16 cellular contexts compared by ENCODE assay signal in genomic region chr12:54299515-54300266, GRCh38. TPM values are rescaled to one million over a fixed set of nuclear protein-coding genes. Genes with fewer than 3 reads are reported as not detected.
DNase-seq lines count a peak whose midpoint lies in the region; ATAC-seq and TF ChIP-seq lines count a peak whose summit lies in the region.
"Had no signal": no experiment of that assay in that cellular context is flagged by ENCODE, and none has a peak within 500 bp of the region (broad histone marks: within the 10 kb centered on the region; RNA-seq: fewer than 3 reads in every experiment).

No MANE protein-coding gene starts in this region.

- CTCF ChIA-PET in mammary epithelial cell (lab: Charles Lee; ENCODE audit: low non-redundant PET): interaction anchor here (1.6 kb wide), 1 partner anchor 25 kb away, joined by 10 read pairs; the partner anchor contains the start of gene COPZ1

- no peaks in the 10 kb centered on the region for H3K9me3 Mint-ChIP-seq in stimulated activated naive CD8-positive, alpha-beta T cell treated with anti-CD3 and anti-CD28 coated beads, Interleukin-15, Interleukin-2, amounts not matched to agents 100 ng/mL and 50 ng/mL, for 24 hours

- H3K27ac Mint-ChIP-seq in stimulated activated naive CD8-positive, alpha-beta T cell treated with anti-CD3 and anti-CD28 coated beads, Interleukin-15, Interleukin-2, amounts not matched to agents 100 ng/mL and 50 ng/mL, for 24 hours: no peak overlapping the region

- peak overlapping the region; percentile 17 for H3K4me2 ChIP-seq in mammary epithelial cell (ENCODE audit: insufficient read depth, low read depth, low read length)

- no peaks in the 10 kb centered on the region for H4K20me1 ChIP-seq in mammary epithelial cell (ENCODE audit: insufficient read depth, low read length)

- no peak for TF ChIP-seq CTCF in mammary epithelial cell (conservative IDR thresholded peaks at IDR 0.05 in 1 of 2, IDR thresholded peaks at IDR 0.05 in 1 of 2; ENCODE audit: extremely low read depth in 1 of 2, insufficient read depth in 1 of 2, low read depth in 1 of 2, low read length in 2 of 2)
- TF ChIP-seq CTCF in upper lobe of right lung (IDR thresholded peaks at IDR 0.05): no peak
- no peak for TF ChIP-seq CTCF in tibial artery (IDR thresholded peaks at IDR 0.05)

- no TSS peak for BruUV-seq in mammary epithelial cell (replicated peaks; lab: Mats Ljungman, UMichigan)

- no peak overlapping the region for H3K4me3 ChIP-seq in mammary epithelial cell (replicated peaks in 1 of 3; ENCODE audit: insufficient read depth in 1 of 3, low read depth in 2 of 3, low read length in 3 of 3)
- H3K4me3 ChIP-seq in upper lobe of right lung: peak overlapping the region; percentile 21
- H3K4me3 ChIP-seq in tibial artery: no peak overlapping the region

- H3K36me3 ChIP-seq in mammary epithelial cell (ENCODE audit: insufficient read depth, low read length) (no peaks in the 10 kb centered on the region), upper lobe of right lung (no peaks in the 10 kb centered on the region), tibial artery (no peaks in the 10 kb centered on the region)
- H3K36me3 ChIP-seq: left ventricle myocardium inferior, tibial nerve had no signal

- no peaks in the 10 kb centered on the region for H3K36me3 Mint-ChIP-seq in stimulated activated naive CD8-positive, alpha-beta T cell treated with anti-CD3 and anti-CD28 coated beads, Interleukin-15, Interleukin-2, amounts not matched to agents 100 ng/mL and 50 ng/mL, for 24 hours (ENCODE audit: low read depth)

- peaks cover 34% of the 10 kb centered on the region for H3K4me1 Mint-ChIP-seq in stimulated activated naive CD8-positive, alpha-beta T cell treated with anti-CD3 and anti-CD28 coated beads, Interleukin-15, Interleukin-2, amounts not matched to agents 100 ng/mL and 50 ng/mL, for 24 hours (ENCODE audit: low read depth)

- H3K27ac ChIP-seq in mammary epithelial cell (ENCODE audit: insufficient read depth, low read depth, low read length) (no peak overlapping the region), upper lobe of right lung (no peak overlapping the region), tibial artery (no peak overlapping the region)
- H3K27ac ChIP-seq: left ventricle myocardium inferior, tibial nerve had no signal

- H3K79me2 ChIP-seq in mammary epithelial cell (ENCODE audit: insufficient read depth, low read length): no peaks in the 10 kb centered on the region

- in situ Hi-C loops in mammary epithelial cell (cut with MboI; ENCODE audit: low sequenced_read_pairs in 2 of 2): loop anchor here in 1 of 2 donors (5.0 kb wide), 1 partner anchor 63 kb away; the partner anchor contains the start of gene GPR84

- H3K27me3 ChIP-seq in mammary epithelial cell (ENCODE audit: insufficient read depth, low read length) (no peaks in the 10 kb centered on the region), upper lobe of right lung (no peaks in the 10 kb centered on the region), tibial artery (peaks cover 0 to 22% of the 10 kb centered on the region in 2 donors)

- DNase-seq in stimulated activated naive CD8-positive, alpha-beta T cell treated with anti-CD3 and anti-CD28 coated beads, Interleukin-15, Interleukin-2, amounts not matched to agents 100 U/mL and 50 U/mL, for 24 hours: no peak
- no peak for DNase-seq in mammary epithelial cell
- DNase-seq in mesenteric fat pad (ENCODE audit: low spot score): peak; percentile 9
- DNase-seq in upper lobe of right lung: no peak
- no peak for DNase-seq in tibial artery
- no peak for DNase-seq in activated naive CD4-positive, alpha-beta T cell treated with Interleukin-2 at 50 U/mL for 16 hours
- DNase-seq: caudate nucleus, left ventricle myocardium inferior, NCI-H1436 treated with DMSO at 0.1 percent for 48 hours, NCI-H526 treated with DMSO at 0.1 percent for 48 hours had no signal

- intact Hi-C loops in mammary epithelial cell (cut with micrococcal nuclease) (no loop called here), upper lobe of right lung (cut with DNase I) (no loop called here), tibial artery (cut with DNase I; ENCODE audit: low total_unique reads) (no loop called here)

- 49% methylated on average over 8 of the region's 8 CpGs for WGBS in mammary epithelial cell (ENCODE audit: low coverage, missing lambda C conversion rate)

- no peak overlapping the region for H2AFZ ChIP-seq in mammary epithelial cell (ENCODE audit: low read depth, low read length)

- dilution Hi-C loops in mammary epithelial cell (cut with HindIII; ENCODE audit: low sequenced_read_pairs): no loop called here

- peaks cover 40% of the 10 kb centered on the region for H3K4me1 ChIP-seq in mammary epithelial cell (ENCODE audit: insufficient read depth, low read length)
- peaks cover 23% of the 10 kb centered on the region for H3K4me1 ChIP-seq in upper lobe of right lung
- peaks cover 0 to 19% (median 14%) of the 10 kb centered on the region in 4 donors for H3K4me1 ChIP-seq in tibial artery

- peak overlapping the region; percentile 26 for H3K4me3 Mint-ChIP-seq in stimulated activated naive CD8-positive, alpha-beta T cell treated with anti-CD3 and anti-CD28 coated beads, Interleukin-15, Interleukin-2, amounts not matched to agents 100 ng/mL and 50 ng/mL, for 24 hours

- ATAC-seq in stimulated activated naive CD8-positive, alpha-beta T cell treated with anti-CD3 and anti-CD28 coated beads, Interleukin-15, Interleukin-2, amounts not matched to agents 100 U/mL and 50 U/mL, for 24 hours: no peak
- no peak for ATAC-seq in upper lobe of right lung
- ATAC-seq in GM18907 (IDR thresholded peaks at IDR 0.05; ENCODE audit: unreplicated experiment): no peak
- ATAC-seq: Right ventricle myocardium inferior had no signal

- no peak overlapping the region for H3K9ac ChIP-seq in mammary epithelial cell (ENCODE audit: insufficient read depth, low read length)

- H3K9me3 ChIP-seq in mammary epithelial cell (replicated peaks; ENCODE audit: insufficient read depth, low read length) (no peaks in the 10 kb centered on the region), upper lobe of right lung (no peaks in the 10 kb centered on the region), tibial artery (no peaks in the 10 kb centered on the region)
- H3K9me3 ChIP-seq: left ventricle myocardium inferior, tibial nerve had no signal

- peaks cover 57% of the 10 kb centered on the region for H3K27me3 Mint-ChIP-seq in stimulated activated naive CD8-positive, alpha-beta T cell treated with anti-CD3 and anti-CD28 coated beads, Interleukin-15, Interleukin-2, amounts not matched to agents 100 ng/mL and 50 ng/mL, for 24 hours

RNA-seq across cellular contexts. Expression of gene NFE2, which starts 1.1 kb away (rescaled TPM):
- total RNA-seq in mammary epithelial cell (under 1 TPM; 0.26 to 0.67 TPM), mesenteric fat pad (4.9 TPM), upper lobe of right lung (7.5 TPM)
- polyA plus RNA-seq in mammary epithelial cell: 0.54 TPM
- polyA minus RNA-seq in mammary epithelial cell: not detected
- total RNA-seq: A673; T-helper 2 cell treated with Interferon-gamma antibody and Interleukin-4, amounts not matched to agents 100 ng/mL and 5 ng/mL, for 36 hours; tibial nerve had no signal

RNA-seq across cellular contexts. Expression of gene HNRNPA1, which starts 19.2 kb away (rescaled TPM):
- total RNA-seq in mammary epithelial cell: 1,000 to 10,000 TPM in 1 of 2 donors, 100 to 1,000 TPM in 1; 216 to 1,018 TPM
- polyA plus RNA-seq in mammary epithelial cell: 973 TPM
- polyA minus RNA-seq in mammary epithelial cell: 602 TPM
- 655 TPM for total RNA-seq in mesenteric fat pad
- 498 TPM for total RNA-seq in upper lobe of right lung

RNA-seq across cellular contexts. Expression of gene CBX5, which starts 19.8 kb away (rescaled TPM):
- total RNA-seq in mammary epithelial cell (10 to 100 TPM; 37.2 to 68.1 TPM), mesenteric fat pad (35.2 TPM), upper lobe of right lung (52.3 TPM)
- polyA plus RNA-seq in mammary epithelial cell: 26.9 TPM
- 126 TPM for polyA minus RNA-seq in mammary epithelial cell

RNA-seq across cellular contexts. Expression of gene COPZ1, which starts 25.2 kb away (rescaled TPM):
- total RNA-seq in mammary epithelial cell (100 to 1,000 TPM; 113 to 155 TPM), mesenteric fat pad (93.8 TPM), upper lobe of right lung (125 TPM)
- 172 TPM for polyA plus RNA-seq in mammary epithelial cell
- 168 TPM for polyA minus RNA-seq in mammary epithelial cell
